In the genomic region with DNA sequence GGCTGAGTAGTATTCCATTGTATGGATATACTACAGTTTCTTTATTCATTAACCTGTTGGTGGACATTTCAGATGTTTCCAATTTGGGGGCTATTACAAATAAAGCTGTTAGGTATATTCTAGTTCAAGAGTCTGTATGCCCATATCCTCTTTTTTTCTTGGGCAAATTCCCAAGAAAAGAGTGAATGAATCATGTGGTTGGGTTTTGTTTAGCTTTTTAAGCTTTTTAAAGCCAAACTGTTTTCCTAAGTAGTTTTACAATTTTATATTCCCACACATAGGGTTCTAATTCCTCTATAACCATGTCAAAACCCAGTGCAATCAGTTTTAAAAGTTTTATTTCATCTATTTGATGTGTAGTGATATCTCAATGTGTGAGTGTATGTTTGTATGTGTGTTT, we compare ENCODE assay signal across 21 cellular contexts.
"Had no signal": no experiment of that assay in that cellular context is flagged by ENCODE, and none has a peak within 500 bp of the region (broad histone marks: within the 10 kb centered on the region; RNA-seq: fewer than 3 reads in every experiment).

No MANE protein-coding gene starts in this region.

- H3K4me3 ChIP-seq: colonic mucosa, lower lobe of right lung, sigmoid colon, spleen, thoracic aorta, upper lobe of left lung had no signal

- DNase-seq: activated CD4-positive, alpha-beta memory T cell treated with anti-CD3 and anti-CD28 coated beads for 36 hours; activated CD4-positive, alpha-beta T cell treated with anti-CD3 and anti-CD28 coated beads for 36 hours; activated T-cell treated with anti-CD3 and anti-CD28 coated beads for 4 hours; amygdala; colonic mucosa; endodermal cell; lower lobe of right lung; nephron progenitor cell; nucleus accumbens; sigmoid colon; spleen; stimulated activated CD4-positive, alpha-beta T cell treated with anti-CD3 and anti-CD28 coated beads, Interleukin-4, amount 100 ng/mL, for 4 hours; upper lobe of left lung had no signal

- H3K4me3 Mint-ChIP-seq: activated CD4-positive, alpha-beta memory T cell treated with anti-CD3 and anti-CD28 coated beads for 36 hours; activated CD4-positive, alpha-beta T cell treated with anti-CD3 and anti-CD28 coated beads for 36 hours; activated naive CD8-positive, alpha-beta T cell; activated T-helper 1 cell treated with anti-CD3 and anti-CD28 coated beads, Interleukin-12 subunit alpha, Interleukin-12 subunit beta, Interleukin-2, Interleukin-4 antibody, amounts not matched to agents 30 ng/mL and 10 ng/mL and 1 ng/mL, durations not matched to agents 14 hours and 24 hours and 36 hours; central memory CD8-positive, alpha-beta T cell; endodermal cell; mesothelial cell of epicardium; nephron progenitor cell; stimulated activated memory B cell treated with anti-CD40 and anti-IgM and Interleukin-4, amounts not matched to agents 10 μg/mL and 1 μg/mL and 100 μg/mL, for 72 hours; WTC11 had no signal

- H3K4me1 Mint-ChIP-seq: activated CD4-positive, alpha-beta T cell treated with anti-CD3 and anti-CD28 coated beads for 36 hours; central memory CD8-positive, alpha-beta T cell; endodermal cell; mesothelial cell of epicardium; nephron progenitor cell; stimulated activated memory B cell treated with anti-CD40 and anti-IgM and Interleukin-4, amounts not matched to agents 10 μg/mL and 1 μg/mL and 100 μg/mL, for 72 hours had no signal

- H3K27me3 ChIP-seq: colonic mucosa, sigmoid colon, spleen, upper lobe of left lung had no signal

- H3K9me3 ChIP-seq: colonic mucosa, lower lobe of right lung, sigmoid colon, thoracic aorta, upper lobe of left lung had no signal

- H3K27me3 Mint-ChIP-seq: activated CD4-positive, alpha-beta memory T cell treated with anti-CD3 and anti-CD28 coated beads for 36 hours; activated CD4-positive, alpha-beta T cell treated with anti-CD3 and anti-CD28 coated beads for 36 hours; activated naive CD8-positive, alpha-beta T cell; central memory CD8-positive, alpha-beta T cell; stimulated activated memory B cell treated with anti-CD40 and anti-IgM and Interleukin-4, amounts not matched to agents 10 μg/mL and 1 μg/mL and 100 μg/mL, for 72 hours had no signal

- H3K27ac ChIP-seq: colonic mucosa, epithelial cell of prostate, lower lobe of right lung, sigmoid colon, spleen, thoracic aorta, upper lobe of left lung had no signal

- H3K9me3 Mint-ChIP-seq: activated T-helper 1 cell treated with anti-CD3 and anti-CD28 coated beads, Interleukin-12 subunit alpha, Interleukin-12 subunit beta, Interleukin-2, Interleukin-4 antibody, amounts not matched to agents 30 ng/mL and 10 ng/mL and 1 ng/mL, durations not matched to agents 14 hours and 24 hours and 36 hours had no signal

- H3K36me3 ChIP-seq: colonic mucosa, lower lobe of right lung, sigmoid colon, thoracic aorta, upper lobe of left lung had no signal

- H3K4me1 ChIP-seq: colonic mucosa, sigmoid colon, spleen had no signal

- H3K27ac Mint-ChIP-seq: activated CD4-positive, alpha-beta memory T cell treated with anti-CD3 and anti-CD28 coated beads for 36 hours; activated CD4-positive, alpha-beta T cell treated with anti-CD3 and anti-CD28 coated beads for 36 hours; activated naive CD8-positive, alpha-beta T cell; activated T-helper 1 cell treated with anti-CD3 and anti-CD28 coated beads, Interleukin-12 subunit alpha, Interleukin-12 subunit beta, Interleukin-2, Interleukin-4 antibody, amounts not matched to agents 30 ng/mL and 10 ng/mL and 1 ng/mL, durations not matched to agents 14 hours and 24 hours and 36 hours; endodermal cell; mesothelial cell of epicardium; nephron progenitor cell; stimulated activated memory B cell treated with anti-CD40 and anti-IgM and Interleukin-4, amounts not matched to agents 10 μg/mL and 1 μg/mL and 100 μg/mL, for 72 hours; WTC11 had no signal

- ATAC-seq: activated CD4-positive, alpha-beta T cell treated with anti-CD3 and anti-CD28 coated beads for 36 hours; lower lobe of right lung; stimulated activated memory B cell treated with anti-CD40 and anti-IgM and Interleukin-4, amounts not matched to agents 10 μg/mL and 1 μg/mL and 100 μg/mL, for 72 hours; WTC11 had no signal
